8 cellular contexts compared by ENCODE assay signal in genomic region chrX:53433651-53434639, GRCh38. TPM values are rescaled to one million over a fixed set of nuclear protein-coding genes. Genes with fewer than 3 reads are reported as not detected.
DNase-seq lines count a peak whose midpoint lies in the region; ATAC-seq and TF ChIP-seq lines count a peak whose summit lies in the region.

Gene HSD17B10, minus strand, starts transcription at chrX:53434370. Its CDS starts 25 bp downstream, at chrX:53434345.

- peaks cover 14% of the 10 kb centered on the region for H3K4me1 Mint-ChIP-seq in activated naive CD4-positive, alpha-beta T cell treated with anti-CD3 and anti-CD28 coated beads, Interleukin-2, amount 50 U/mL, for 24 hours

- intact Hi-C loops in testis (cut with DNase I; ENCODE audit: low total_unique reads): no loop called here

- H3K36me3 Mint-ChIP-seq in activated naive CD4-positive, alpha-beta T cell treated with anti-CD3 and anti-CD28 coated beads, Interleukin-2, amount 50 U/mL, for 24 hours: peaks cover 1% of the 10 kb centered on the region

- no peaks in the 10 kb centered on the region for H3K9me3 Mint-ChIP-seq in activated naive CD4-positive, alpha-beta T cell treated with anti-CD3 and anti-CD28 coated beads, Interleukin-2, amount 50 U/mL, for 24 hours

- TF ChIP-seq POLR2A in testis (IDR thresholded peaks at IDR 0.05): no peak

- peak within 1 kb of the TSS; percentile 98 for H3K4me3 Mint-ChIP-seq in activated naive CD4-positive, alpha-beta T cell treated with anti-CD3 and anti-CD28 coated beads, Interleukin-2, amount 50 U/mL, for 24 hours

- 0 to 6% methylated on average over 5 to 38 of the region's 61 CpGs for WGBS in testis, 2 donors

- H3K27me3 Mint-ChIP-seq in activated naive CD4-positive, alpha-beta T cell treated with anti-CD3 and anti-CD28 coated beads, Interleukin-2, amount 50 U/mL, for 24 hours: no peaks in the 10 kb centered on the region

- TF ChIP-seq CTCF in HFF-Myc (IDR thresholded peaks at IDR 0.05; ENCODE audit: low read depth, low read length, missing control alignments) (no peak), omental fat pad (IDR thresholded peaks at IDR 0.05) (no peak), testis (IDR thresholded peaks at IDR 0.05) (no peak)

- ATAC-seq in SK-N-SH treated with all-trans-retinoic acid at 6 μM for 48 hours (peak; percentile 99), omental fat pad (ENCODE audit: low FRiP score) (peak; percentile 85)

- H3K9me3 ChIP-seq in testis: no peaks in the 10 kb centered on the region

- peak; percentile 94 for DNase-seq in GM03348 (ENCODE audit: low spot score)
- peak; percentile 17 for DNase-seq in HFF-Myc (ENCODE audit: extremely low read depth, low read depth)
- DNase-seq in NAMALWA (ENCODE audit: low spot score): peak; percentile 88
- DNase-seq in globus pallidus (ENCODE audit: low spot score): peak; percentile 83
- peak; percentile 67 for DNase-seq in omental fat pad (ENCODE audit: low spot score)
- DNase-seq in testis: peak; percentile 92

- H3K27ac ChIP-seq in testis: peak within 1 kb of the TSS; percentile 31 to 45

- H3K36me3 ChIP-seq in testis (ENCODE audit: low read depth, missing control alignments): no peaks in the 10 kb centered on the region

- H3K4me3 ChIP-seq in HFF-Myc (replicated peaks; ENCODE audit: low read depth, low read length): peak within 1 kb of the TSS; percentile 72
- peak within 1 kb of the TSS; percentile 61 to 68 for H3K4me3 ChIP-seq in testis

- no peaks in the 10 kb centered on the region for H3K27me3 ChIP-seq in testis

- peak within 1 kb of the TSS; percentile 94 for H3K27ac Mint-ChIP-seq in activated naive CD4-positive, alpha-beta T cell treated with anti-CD3 and anti-CD28 coated beads, Interleukin-2, amount 50 U/mL, for 24 hours

- H3K4me1 ChIP-seq in testis: no peaks in the 10 kb centered on the region

TF ChIP-seq in SK-N-SH treated with all-trans-retinoic acid at 6 μM for 48 hours, 23 proteins besides CTCF, POLR2A, EP300 and RAD21:
- TF ChIP-seq PPARA (CRISPR knock-in tag; IDR thresholded peaks at IDR 0.05; ENCODE audit: borderline replicate concordance) (no peak), CREB5 (CRISPR knock-in tag; IDR thresholded peaks at IDR 0.05; ENCODE audit: low read depth) (no peak), BACH2 (CRISPR knock-in tag; IDR thresholded peaks at IDR 0.05; ENCODE audit: borderline replicate concordance) (no peak), ZFP30 (CRISPR knock-in tag; IDR thresholded peaks at IDR 0.05) (no peak), ZFP3 (CRISPR knock-in tag; IDR thresholded peaks at IDR 0.05) (no peak), OSR1 (CRISPR knock-in tag; IDR thresholded peaks at IDR 0.05) (no peak), ZNF565 (CRISPR knock-in tag; conservative IDR thresholded peaks at IDR 0.05; ENCODE audit: low read depth) (no peak), ZNF70 (CRISPR knock-in tag; IDR thresholded peaks at IDR 0.05) (no peak)

RNA-seq across cellular contexts. Expression of gene HSD17B10, which starts in this region (rescaled TPM):
- total RNA-seq in omental fat pad: 10 to 100 TPM; 69.7 to 92.0 (median 80.7) TPM
- 10 to 100 TPM; 38.4 to 54.8 TPM for total RNA-seq in testis
- 44.8 TPM for polyA plus RNA-seq in testis (ENCODE audit: insufficient read depth, low read depth, low replicate concordance)

Comparison
In these comparisons a context has a peak if more than half of its experiments do, and no peak if none do; other contexts are left out.
1. Peak in every context shown above with its lines: DNase-seq, ATAC-seq, H3K4me3 ChIP-seq and H3K27ac ChIP-seq.
2. DNase-seq: peak in every context shown above with its lines; median percentile 94 in GM03348; 92 in testis; 88 in NAMALWA; 83 in globus pallidus; 67 in omental fat pad; 17 in HFF-Myc.